In genomic region chr5:172942556-172942955, GRCh38 we compare ENCODE assay signal across 16 cellular contexts. TPM values are rescaled to one million over a fixed set of nuclear protein-coding genes. Genes with fewer than 3 reads are reported as not detected.
DNase-seq lines count a peak whose midpoint lies in the region; ATAC-seq and TF ChIP-seq lines count a peak whose summit lies in the region.
"Had no signal": no experiment of that assay in that cellular context is flagged by ENCODE, and none has a peak within 500 bp of the region (broad histone marks: within the 10 kb centered on the region; RNA-seq: fewer than 3 reads in every experiment).

No MANE protein-coding gene starts in this region.

- BruUV-seq in PC-9 (replicated peaks; lab: Mats Ljungman, UMichigan): no TSS peak

- peaks cover 0 to 21% (median 0%) of the 10 kb centered on the region in 11 experiments; a peak in 5 of 22 replicates for H4K20me1 ChIP-seq in BLaER1 treated with 17β-estradiol and CSF1 and Interleukin-3, amounts not matched to agents 10 nM and 100 nM
- H4K20me1 ChIP-seq in PC-9 (ENCODE audit: insufficient read depth): no peaks in the 10 kb centered on the region

- no peak for TF ChIP-seq CTCF in gastroesophageal sphincter (IDR thresholded peaks at IDR 0.05)
- no peak for TF ChIP-seq CTCF in PC-9 (conservative IDR thresholded peaks at IDR 0.05)
- no peak for TF ChIP-seq CTCF in suprapubic skin (IDR thresholded peaks at IDR 0.05)

- peak overlapping the region in 10 of 11 experiments; percentile 26 to 82 (median 72); a peak in 17 of 22 replicates for H3K27ac ChIP-seq in BLaER1 treated with 17β-estradiol and CSF1 and Interleukin-3, amounts not matched to agents 10 nM and 100 nM
- H3K27ac ChIP-seq in SJCRH30 (peak overlapping the region; percentile 55; the same call in 1 of the 2 replicates), gastroesophageal sphincter (peak overlapping the region in 3 of 4 donors; percentile 28 to 66 (median 55)), PC-9 (no peak overlapping the region), suprapubic skin (no peak overlapping the region)

- H3K79me2 ChIP-seq in PC-9 (ENCODE audit: low read depth): no peaks in the 10 kb centered on the region

- H3K9me2 ChIP-seq in PC-9 (ENCODE audit: insufficient read depth): no peaks in the 10 kb centered on the region

- H3K36me3 ChIP-seq in BLaER1 treated with 17β-estradiol and CSF1 and Interleukin-3, amounts not matched to agents 10 nM and 100 nM: peaks cover 19 to 98% (median 65%) of the 10 kb centered on the region in 11 experiments; a peak in 21 of 22 replicates
- H3K36me3 ChIP-seq in SJCRH30 (no peaks in the 10 kb centered on the region; the same call in 1 of the 2 replicates), gastroesophageal sphincter (peaks cover 0 to 98% of the 10 kb centered on the region in 2 donors), skeletal muscle satellite cell (ENCODE audit: insufficient read depth, low read length) (peaks cover 51% of the 10 kb centered on the region), PC-9 (ENCODE audit: low read depth) (no peaks in the 10 kb centered on the region), suprapubic skin (peaks cover 56% of the 10 kb centered on the region)

- H3K9me3 ChIP-seq in BLaER1 treated with 17β-estradiol and CSF1 and Interleukin-3, amounts not matched to agents 10 nM and 100 nM (replicated peaks in 1 of 11): no peaks in the 10 kb centered on the region
- no peaks in the 10 kb centered on the region for H3K9me3 ChIP-seq in SJCRH30 (replicated peaks)
- H3K9me3 ChIP-seq in gastroesophageal sphincter: no peaks in the 10 kb centered on the region
- no peaks in the 10 kb centered on the region for H3K9me3 ChIP-seq in skeletal muscle satellite cell (replicated peaks; ENCODE audit: low read length)
- H3K9me3 ChIP-seq in PC-9 (ENCODE audit: insufficient read depth, low read depth): no peaks in the 10 kb centered on the region
- H3K9me3 ChIP-seq in suprapubic skin: no peaks in the 10 kb centered on the region

- H3F3A ChIP-seq in PC-9 (ENCODE audit: insufficient read depth, low read depth): no peaks in the 10 kb centered on the region

- WGBS in gastroesophageal sphincter (ENCODE audit: low coverage in 1 of 2), 2 donors: 90 to 97% methylated on average over 8 of the region's 11 CpGs
- WGBS in suprapubic skin: 91% methylated on average over 11 of the region's 11 CpGs

- no peaks in the 10 kb centered on the region for H3K27me3 ChIP-seq in BLaER1 treated with 17β-estradiol and CSF1 and Interleukin-3, amounts not matched to agents 10 nM and 100 nM
- no peaks in the 10 kb centered on the region for H3K27me3 ChIP-seq in SJCRH30
- H3K27me3 ChIP-seq in gastroesophageal sphincter: no peaks in the 10 kb centered on the region
- H3K27me3 ChIP-seq in skeletal muscle satellite cell (ENCODE audit: control insufficient read depth, insufficient read depth, low read length): no peaks in the 10 kb centered on the region
- H3K27me3 ChIP-seq in PC-9 (ENCODE audit: insufficient read depth, low read depth): no peaks in the 10 kb centered on the region
- H3K27me3 ChIP-seq in suprapubic skin: no peaks in the 10 kb centered on the region

- CTCF ChIA-PET in PC-9 (lab: Charles Lee): no interaction called here

- H3K4me3 ChIP-seq in BLaER1 treated with 17β-estradiol and CSF1 and Interleukin-3, amounts not matched to agents 10 nM and 100 nM: 0 out of 20 replicates have a peak overlapping the region, but pooled peaks of 1 of the 10 experiments have one; percentile 25
- H3K4me3 ChIP-seq in SJCRH30 (no peak overlapping the region), gastroesophageal sphincter (no peak overlapping the region), skeletal muscle satellite cell (ENCODE audit: low read length) (no peak overlapping the region), PC-9 (no peak overlapping the region), suprapubic skin (no peak overlapping the region)

- no peak overlapping the region for H2AFZ ChIP-seq in PC-9

- H3K9ac ChIP-seq in BLaER1 treated with 17β-estradiol and CSF1 and Interleukin-3, amounts not matched to agents 10 nM and 100 nM: peak overlapping the region in 10 of 11 experiments; percentile 1 to 69 (median 66); a peak in 16 of 22 replicates
- H3K9ac ChIP-seq in skeletal muscle satellite cell (ENCODE audit: low read depth, low read length): peak overlapping the region; percentile 78

- TF ChIP-seq POLR2A in gastroesophageal sphincter (IDR thresholded peaks at IDR 0.05) (no peak), suprapubic skin (IDR thresholded peaks at IDR 0.05) (no peak)

- peak overlapping the region in 1 of 2 donors; percentile 3 for H3K27ac Mint-ChIP-seq in activated naive CD4-positive, alpha-beta T cell treated with anti-CD3 and anti-CD28 coated beads, Interleukin-2, amount 50 U/mL, for 72 hours
- H3K27ac Mint-ChIP-seq: activated CD8-positive, alpha-beta T cell treated with anti-CD3 and anti-CD28 coated beads, Interleukin-2, amount 10 ng/mL, durations not matched to agents 7 days and 5 days; activated naive CD4-positive, alpha-beta T cell treated with anti-CD3 and anti-CD28 coated beads, Interleukin-2, amount 10 ng/mL, durations not matched to agents 7 days and 5 days; T-helper 17 cell had no signal

- H3K36me3 Mint-ChIP-seq in activated naive CD4-positive, alpha-beta T cell treated with anti-CD3 and anti-CD28 coated beads, Interleukin-2, amount 50 U/mL, for 72 hours: no peaks in the 10 kb centered on the region

- H3K4me1 ChIP-seq in BLaER1 treated with 17β-estradiol and CSF1 and Interleukin-3, amounts not matched to agents 10 nM and 100 nM: peaks cover 35 to 88% (median 79%) of the 10 kb centered on the region in 10 experiments
- H3K4me1 ChIP-seq in SJCRH30: peaks cover 43% of the 10 kb centered on the region
- peaks cover 0 to 30% (median 0%) of the 10 kb centered on the region in 3 donors for H3K4me1 ChIP-seq in gastroesophageal sphincter
- peaks cover 38% of the 10 kb centered on the region for H3K4me1 ChIP-seq in skeletal muscle satellite cell (ENCODE audit: control insufficient read depth, insufficient read depth, low read length)
- H3K4me1 ChIP-seq in PC-9 (replicated peaks; ENCODE audit: insufficient read depth): no peaks in the 10 kb centered on the region
- H3K4me1 ChIP-seq in suprapubic skin: no peaks in the 10 kb centered on the region

- DNase-seq in SJCRH30 (no peak), PC-9 (no peak), suprapubic skin (ENCODE audit: low spot score in 2 of 2) (no peak)
- DNase-seq in activated naive CD4-positive, alpha-beta T cell treated with anti-CD3 and anti-CD28 coated beads, Interleukin-2, amount 50 U/mL, for 72 hours (ENCODE audit: low spot score in 2 of 2): no peak
- DNase-seq: activated CD8-positive, alpha-beta T cell treated with anti-CD3 and anti-CD28 coated beads, Interleukin-2, amount 10 ng/mL, durations not matched to agents 7 days and 5 days; activated naive CD4-positive, alpha-beta T cell treated with anti-CD3 and anti-CD28 coated beads, Interleukin-2, amount 10 ng/mL, durations not matched to agents 7 days and 5 days; activated T-cell treated with anti-CD3 and anti-CD28 coated beads, Interleukin-2, amount 50 U/mL, for 4 hours; MM.1S; NCI-H1694 treated with DMSO at 0.1 percent for 48 hours; NCI-H748 treated with DMSO at 0.1 percent for 48 hours; SHP77 treated with DMSO at 0.1 percent for 48 hours; T-helper 17 cell had no signal

- peak overlapping the region; percentile 69 to 92 (median 76) for H3K4me2 ChIP-seq in BLaER1 treated with 17β-estradiol and CSF1 and Interleukin-3, amounts not matched to agents 10 nM and 100 nM
- H3K4me2 ChIP-seq in skeletal muscle satellite cell (ENCODE audit: low read length) (no peak overlapping the region), PC-9 (no peak overlapping the region)

- intact Hi-C loops in PC-9 (cut with micrococcal nuclease; ENCODE audit: unreplicated experiment): no loop called here

- no peak for ATAC-seq in gastroesophageal sphincter
- no peak for ATAC-seq in HG03280 (IDR thresholded peaks at IDR 0.05; ENCODE audit: unreplicated experiment)
- ATAC-seq in activated naive CD4-positive, alpha-beta T cell treated with anti-CD3 and anti-CD28 coated beads, Interleukin-2, amount 50 U/mL, for 72 hours: no peak
- ATAC-seq: activated CD8-positive, alpha-beta T cell treated with anti-CD3 and anti-CD28 coated beads, Interleukin-2, amount 10 ng/mL, durations not matched to agents 7 days and 5 days; activated T-cell treated with anti-CD3 and anti-CD28 coated beads, Interleukin-2, amount 50 U/mL, for 4 hours; T-helper 17 cell had no signal

- TF ChIP-seq EP300 in gastroesophageal sphincter (IDR thresholded peaks at IDR 0.05): no peak
- no peak for TF ChIP-seq EP300 in suprapubic skin (IDR thresholded peaks at IDR 0.05)

- POLR2A ChIA-PET in PC-9 (lab: Charles Lee; ENCODE audit: unreplicated experiment): interaction anchor here (0.7 kb wide), 1 partner anchor 945 kb away, joined by 4 read pairs; no protein-coding TSS in a partner anchor

- no peaks in the 10 kb centered on the region for H3K9me3 Mint-ChIP-seq in activated naive CD4-positive, alpha-beta T cell treated with anti-CD3 and anti-CD28 coated beads, Interleukin-2, amount 50 U/mL, for 72 hours
- H3K9me3 Mint-ChIP-seq: activated naive CD4-positive, alpha-beta T cell treated with anti-CD3 and anti-CD28 coated beads, Interleukin-2, amount 10 ng/mL, durations not matched to agents 7 days and 5 days; activated T-cell treated with anti-CD3 and anti-CD28 coated beads, Interleukin-2, amount 50 U/mL, for 4 hours had no signal

RNA-seq across cellular contexts. Expression of gene RPL26L1, which starts 16.7 kb away (rescaled TPM):
- 65.6 and 71.2 TPM in 2 replicates for total RNA-seq in SJCRH30 (2014; rRNA removed; shearing (Covaris generic))
- total RNA-seq in gastroesophageal sphincter (10 to 100 TPM; 14.7 to 34.9 (median 22.5) TPM), PC-9 (2021) (54.4 and 87.1 TPM in 2 replicates), suprapubic skin (10 to 100 TPM; 14.2 to 30.7 (median 21.9) TPM)
- total RNA-seq in skeletal muscle satellite cell (2012; rRNA removed): 67.7 and 73.2 TPM in 2 replicates
- 10 to 100 TPM; 53.5 to 61.6 TPM for total RNA-seq in activated naive CD4-positive, alpha-beta T cell treated with anti-CD3 and anti-CD28 coated beads, Interleukin-2, amount 50 U/mL, for 72 hours

RNA-seq across cellular contexts. Expression of gene ATP6V0E1, which starts 41.0 kb away (rescaled TPM):
- 81.5 and 83.0 TPM in 2 replicates for total RNA-seq in SJCRH30 (2014; rRNA removed; shearing (Covaris generic))
- 100 to 1,000 TPM in 3 of 4 donors, 10 to 100 TPM in 1; 94.0 to 163 (median 124) TPM for total RNA-seq in gastroesophageal sphincter
- 162 and 237 TPM in 2 replicates for total RNA-seq in skeletal muscle satellite cell (2012; rRNA removed)
- 10 to 100 TPM; 84.7 to 88.3 TPM for total RNA-seq in activated naive CD4-positive, alpha-beta T cell treated with anti-CD3 and anti-CD28 coated beads, Interleukin-2, amount 50 U/mL, for 72 hours
- 190 and 251 TPM in 2 replicates for total RNA-seq in PC-9 (2021)
- 10 to 100 TPM; 73.7 to 91.3 (median 82.1) TPM for total RNA-seq in suprapubic skin

Comparison
In these comparisons a context has a peak if more than half of its experiments do, and no peak if none do; other contexts are left out.
1. H3K27ac ChIP-seq: peak in BLaER1 treated with 17β-estradiol and CSF1 and Interleukin-3, amounts not matched to agents 10 nM and 100 nM (10 of 11), SJCRH30 (single experiment) and gastroesophageal sphincter (3 of 4); none in PC-9 (single experiment) and suprapubic skin (single experiment).
2. H3K4me2 ChIP-seq: peak in BLaER1 treated with 17β-estradiol and CSF1 and Interleukin-3, amounts not matched to agents 10 nM and 100 nM (11 of 11); none in skeletal muscle satellite cell (single experiment) and PC-9 (single experiment).